12 cellular contexts compared by ENCODE assay signal in the genomic region with DNA sequence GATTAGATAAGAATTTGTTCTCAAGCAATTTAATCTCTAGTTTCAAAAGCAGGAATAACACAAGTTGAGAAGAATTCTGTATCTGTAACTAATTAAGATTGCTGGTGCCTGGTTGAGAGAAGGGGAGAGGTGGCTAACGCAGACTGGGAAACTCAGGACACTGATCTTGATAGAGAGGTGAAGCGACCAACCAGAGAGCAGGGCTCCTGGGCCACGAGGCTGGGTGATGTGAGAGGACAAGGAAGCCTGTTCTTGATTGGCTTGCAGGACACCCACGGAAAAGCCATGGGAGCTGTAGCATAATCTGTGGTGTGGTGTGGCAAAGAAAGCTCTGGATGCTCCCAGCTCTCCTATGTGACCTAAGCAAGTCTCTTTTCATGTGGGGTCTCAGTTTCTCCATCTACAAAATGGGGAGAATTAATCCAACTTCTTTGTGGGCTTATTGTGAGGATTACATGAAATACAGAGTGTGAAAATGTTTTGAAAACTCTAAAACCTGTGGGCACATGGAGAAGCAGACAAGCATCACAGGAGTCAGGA.
DNase-seq lines count a peak whose midpoint lies in the region; ATAC-seq, FAIRE-seq and TF ChIP-seq lines count a peak whose summit lies in the region.
"Had no signal": no experiment of that assay in that cellular context is flagged by ENCODE, and none has a peak within 500 bp of the region (broad histone marks: within the 10 kb centered on the region; RNA-seq: fewer than 3 reads in every experiment).

No MANE protein-coding gene starts in this region.

- FAIRE-seq in pancreas (lab: Jason Lieb, UNC): no peak

- no peaks in the 10 kb centered on the region for H3K27me3 ChIP-seq in pancreas
- H3K27me3 ChIP-seq: adrenal gland, thyroid gland had no signal

- H3K9me3 ChIP-seq in ES-I3 (ENCODE audit: control insufficient read depth, insufficient read depth, low read length) (no peaks in the 10 kb centered on the region), pancreas (no peaks in the 10 kb centered on the region)
- H3K9me3 ChIP-seq: adrenal gland, thyroid gland had no signal

- H3K4me3 ChIP-seq in fibroblast of pulmonary artery (replicated peaks; ENCODE audit: low read depth, low read length): no peak overlapping the region
- H3K4me3 ChIP-seq in pancreas: no peak overlapping the region
- H3K4me3 ChIP-seq: adrenal gland, thyroid gland had no signal

- 20 to 36% methylated on average over 4 of the region's 4 CpGs for WGBS in pancreas, 2 donors

- no peak for TF ChIP-seq CTCF in fibroblast of pulmonary artery (IDR thresholded peaks at IDR 0.05; ENCODE audit: low read length, missing control alignments)
- TF ChIP-seq CTCF in pancreas (IDR thresholded peaks at IDR 0.05): no peak

- ATAC-seq in pancreas (peak; percentile 51 to 75 (median 60)), GM18858 (IDR thresholded peaks at IDR 0.05; ENCODE audit: unreplicated experiment) (no peak)

- H3K4me1 ChIP-seq in ES-I3 (ENCODE audit: insufficient read depth, low read length) (peaks cover 20% of the 10 kb centered on the region), pancreas (no peaks in the 10 kb centered on the region)
- H3K4me1 ChIP-seq: adrenal gland had no signal

- in situ Hi-C loops in SK-MEL-5 (cut with HindIII; ENCODE audit: low pct_unique_long_range_greater_than_20kb, low sequenced_read_pairs): no loop called here

- peak; percentile 59 for DNase-seq in SK-MEL-5 (ENCODE audit: low read depth, low spot score)
- DNase-seq in fibroblast of pulmonary artery (ENCODE audit: low read depth): peak; percentile 39
- DNase-seq in pancreas: peak in 2 of 6 donors; percentile 18 to 23
- DNase-seq in NCI-H1092 (lab: John Stamatoyannopoulos, UW): no peak
- no peak for DNase-seq in HuH-7.5 (ENCODE audit: low spot score)
- DNase-seq in NCI-H1092 treated with DMSO at 0.1 percent for 48 hours (lab: John Stamatoyannopoulos, UW): no peak
- DNase-seq: activated CD4-positive, alpha-beta T cell treated with anti-CD3 and anti-CD28 coated beads, Interleukin-2, amount 10 ng/mL, durations not matched to agents 24 days and 14 days; immature natural killer cell had no signal

- H3K36me3 ChIP-seq in ES-I3 (ENCODE audit: insufficient read depth, low read length): no peaks in the 10 kb centered on the region
- H3K36me3 ChIP-seq in pancreas: no peaks in the 10 kb centered on the region
- H3K36me3 ChIP-seq: adrenal gland, thyroid gland had no signal

- intact Hi-C loops in pancreas (cut with DNase I): loop anchor here in 1 of 3 donors (10.0 kb wide), 1 partner anchor 419 kb away; no protein-coding TSS in a partner anchor

- 0 out of 2 replicates have a peak overlapping the region, but pooled peaks have one; percentile 8 for H3K9ac ChIP-seq in ES-I3 (ENCODE audit: low read depth, low read length)

- no peak overlapping the region for H3K27ac ChIP-seq in pancreas

Comparison
In these comparisons a context has a peak if more than half of its experiments do, and no peak if none do; other contexts are left out.
1. DNase-seq: peak in SK-MEL-5 (single experiment) and fibroblast of pulmonary artery (single experiment); none in NCI-H1092 (single experiment), HuH-7.5 (single experiment) and NCI-H1092 treated with DMSO at 0.1 percent for 48 hours (single experiment).